In genomic region chr17:63474174-63474913, GRCh38 we compare ENCODE assay signal across 14 cellular contexts. TPM values are rescaled to one million over a fixed set of nuclear protein-coding genes. Genes with fewer than 3 reads are reported as not detected.
A peak's percentile ranks its signal among the peaks of the same experiment; 100 is the strongest.
DNase-seq lines count a peak whose midpoint lies in the region; ATAC-seq and TF ChIP-seq lines count a peak whose summit lies in the region.
"Had no signal": no experiment of that assay in that cellular context is flagged by ENCODE, and none has a peak within 500 bp of the region (broad histone marks: within the 10 kb centered on the region; RNA-seq: fewer than 3 reads in every experiment).

No MANE protein-coding gene starts in this region.

- ATAC-seq in GM18907 (IDR thresholded peaks at IDR 0.05; ENCODE audit: unreplicated experiment): no peak
- ATAC-seq: GM23338 had no signal

- intact Hi-C loops in prostate gland (cut with DNase I): no loop called here

- TF ChIP-seq CTCF in fibroblast of pulmonary artery (IDR thresholded peaks at IDR 0.05; ENCODE audit: low read length, missing control alignments) (no peak), prostate gland (IDR thresholded peaks at IDR 0.05) (no peak)

- H3K4me3 ChIP-seq in fibroblast of pulmonary artery (replicated peaks; ENCODE audit: low read depth, low read length): no peak overlapping the region
- H3K4me3 ChIP-seq in prostate gland: no peak overlapping the region
- H3K4me3 ChIP-seq: GM23338 had no signal

- peaks cover 6% of the 10 kb centered on the region for H3K4me1 ChIP-seq in prostate gland (replicated peaks)

- H3K27me3 ChIP-seq in prostate gland (replicated peaks; ENCODE audit: insufficient read depth): no peaks in the 10 kb centered on the region

- peak overlapping the region in 1 of 2 donors; percentile 42 for H3K27ac ChIP-seq in prostate gland

- no peak for TF ChIP-seq POLR2A in prostate gland (IDR thresholded peaks at IDR 0.05)

- no peaks in the 10 kb centered on the region for H3K36me3 ChIP-seq in prostate gland

- WGBS in prostate gland: 48% methylated on average over 8 of the region's 8 CpGs

- DNase-seq in DMS153 treated with DMSO at 0.1 percent for 48 hours (lab: John Stamatoyannopoulos, UW; ENCODE audit: unreplicated experiment): peak; percentile 55
- DNase-seq in NCI-H2196 (lab: John Stamatoyannopoulos, UW; ENCODE audit: unreplicated experiment): peak; percentile 79
- peak; percentile 52 for DNase-seq in fibroblast of pulmonary artery (ENCODE audit: low read depth)
- DNase-seq in prostate gland (ENCODE audit: low spot score): peak; percentile 40
- no peak for DNase-seq in medulla oblongata (ENCODE audit: extremely low spot score)
- DNase-seq in NCI-H187 (lab: John Stamatoyannopoulos, UW): no peak
- DNase-seq: activated CD4-positive, alpha-beta T cell treated with anti-CD3 and anti-CD28 coated beads, Interleukin-2, amount 10 ng/mL, durations not matched to agents 7 days and 5 days; CD4-positive, CD25-positive, alpha-beta regulatory T cell; retina; stimulated activated naive CD4-positive, alpha-beta T cell had no signal

- H3K9me3 ChIP-seq in prostate gland: no peaks in the 10 kb centered on the region

RNA-seq across cellular contexts. Expression of gene ACE, which starts 2.5 kb away (rescaled TPM):
- total RNA-seq in prostate gland: 10 to 100 TPM; 42.8 to 54.6 TPM

RNA-seq across cellular contexts. Expression of gene CYB561, which starts 28.2 kb away (rescaled TPM):
- 100 to 1,000 TPM in 1 of 2 donors, 10 to 100 TPM in 1; 76.9 to 170 TPM for total RNA-seq in prostate gland

RNA-seq across cellular contexts. Expression of gene KCNH6, which starts 48.8 kb away (rescaled TPM):
- total RNA-seq in prostate gland: 10 to 100 TPM in 1 of 2 donors, 1 to 10 TPM in 1; 8.1 to 22.4 TPM
- total RNA-seq: activated CD4-positive, alpha-beta T cell treated with anti-CD3 and anti-CD28 coated beads, Interleukin-2, amount 10 ng/mL, durations not matched to agents 7 days and 5 days; CD4-positive, CD25-positive, alpha-beta regulatory T cell; mononuclear cell; T-helper 1 cell treated with Interleukin-12 subunit alpha and Interleukin-12 subunit beta and Interleukin-4 antibody, amounts not matched to agents 30 ng/mL and 1 ng/mL, for 36 hours had no signal

Comparison
In these comparisons a context has a peak if more than half of its experiments do, and no peak if none do; other contexts are left out.
1. DNase-seq: peak in DMS153 treated with DMSO at 0.1 percent for 48 hours (single experiment), NCI-H2196 (single experiment), fibroblast of pulmonary artery (single experiment) and prostate gland (single experiment); none in medulla oblongata (single experiment) and NCI-H187 (0 of 2).